Comparison of ENCODE assay signal across 8 cellular contexts in the genomic region with DNA sequence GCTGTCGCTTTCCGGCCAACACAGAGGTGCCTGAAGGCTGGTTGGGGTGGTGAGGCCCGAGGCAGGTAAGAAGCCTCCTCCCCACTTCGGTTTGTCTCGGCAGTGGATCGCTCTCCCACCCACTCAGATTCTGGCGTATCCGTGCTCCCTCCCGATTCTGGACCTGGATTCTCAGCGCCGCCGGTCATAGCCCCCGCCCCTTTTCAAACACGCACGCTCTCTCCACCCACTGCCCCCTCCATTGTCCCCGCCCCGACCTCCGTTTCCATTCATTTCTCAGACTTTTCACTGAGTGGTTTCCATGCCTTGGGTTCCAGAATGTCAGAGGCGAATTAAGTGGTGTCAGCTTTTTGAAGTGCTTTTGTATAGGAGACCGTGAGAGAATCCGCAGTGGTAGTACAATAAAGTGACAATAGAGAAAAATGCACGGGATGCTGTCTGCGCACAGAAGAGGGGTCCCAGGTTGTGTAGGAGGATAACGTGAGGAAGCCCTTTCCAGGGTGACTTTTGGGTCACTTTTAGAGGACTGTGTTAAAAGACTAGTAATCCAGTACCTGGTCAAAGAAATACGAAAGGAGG. TPM values are rescaled to one million over a fixed set of nuclear protein-coding genes. Genes with fewer than 3 reads are reported as not detected.
DNase-seq lines count a peak whose midpoint lies in the region; ATAC-seq and TF ChIP-seq lines count a peak whose summit lies in the region.

A gene (plus strand): TSS at position 4 of the 579 bp plus-strand sequence. CDS start 21,221 bp downstream, outside the sequence.

- H3K36me3 ChIP-seq in HEK293 (ENCODE audit: control insufficient read depth in 2 of 2, insufficient read depth in 1 of 2, low read length in 2 of 2) (no peaks in the 10 kb centered on the region), OCI-LY7 (ENCODE audit: insufficient read depth, low read length) (no peaks in the 10 kb centered on the region)

- H3K4me3 ChIP-seq in HEK293 (ENCODE audit: low read depth, low read length) (peak within 1 kb of the TSS; percentile 98), OCI-LY7 (ENCODE audit: low read depth, low read length, poor library complexity, severe bottlenecking) (peak within 1 kb of the TSS; percentile 79), dorsolateral prefrontal cortex (peak within 1 kb of the TSS; percentile 66 to 100 (median 94))

- peak within 1 kb of the TSS; percentile 100 for H3K27ac Mint-ChIP-seq in mesothelial cell of epicardium

- H3K27ac ChIP-seq in HEK293 (ENCODE audit: extremely low read depth, low read depth, low read length) (peak within 1 kb of the TSS; percentile 96), OCI-LY7 (ENCODE audit: low read depth, low read length, poor library complexity, severe bottlenecking) (peak within 1 kb of the TSS; percentile 71), dorsolateral prefrontal cortex (peak within 1 kb of the TSS; percentile 77 to 98 (median 94))

- H3K4me1 ChIP-seq in HEK293 (ENCODE audit: control insufficient read depth, insufficient read depth, low read length), result peaks cover 32% of the 10 kb centered on the region
- H3K4me1 ChIP-seq in OCI-LY7 (ENCODE audit: insufficient read depth, low read length, poor library complexity, severe bottlenecking), result peaks cover 20% of the 10 kb centered on the region

- peaks cover 10% of the 10 kb centered on the region; the same call in 1 of the 2 replicates for H4K20me1 ChIP-seq in OCI-LY7 (ENCODE audit: insufficient read depth, low read length)

- H2AFZ ChIP-seq in OCI-LY7 (ENCODE audit: low read length), result peak within 1 kb of the TSS; percentile 82

- H3K9me3 Mint-ChIP-seq in mesothelial cell of epicardium, result no peaks in the 10 kb centered on the region

- no peaks in the 10 kb centered on the region for H3K27me3 ChIP-seq in dorsolateral prefrontal cortex

- BruUV-seq in OCI-LY7 (replicated peaks; lab: Mats Ljungman, UMichigan), result TSS peak; percentile 86

- H3K9me3 ChIP-seq in HEK293 (ENCODE audit: control insufficient read depth, insufficient read depth, low read depth, low read length) (no peaks in the 10 kb centered on the region), OCI-LY7 (ENCODE audit: low read length) (no peaks in the 10 kb centered on the region)

- DNase-seq in NOMO-1 (lab: John Stamatoyannopoulos, UW; ENCODE audit: unreplicated experiment in 2 of 2) (peak; percentile 77 to 92), NOMO-1 treated with dmso at 0.1 percent for 144 hours (lab: John Stamatoyannopoulos, UW; ENCODE audit: unreplicated experiment) (no peak), OCI-LY7 (ENCODE audit: low spot score) (no peak), dorsolateral prefrontal cortex (peak in 2 of 10 donors; percentile 56 to 76), mesothelial cell of epicardium (ENCODE audit: low spot score in 2 of 2, unreplicated experiment in 2 of 2) (no peak)

- H3K4me2 ChIP-seq in OCI-LY7 (ENCODE audit: low read length), result peak within 1 kb of the TSS; percentile 94

- H3K79me2 ChIP-seq in OCI-LY7 (ENCODE audit: insufficient read depth, low read depth, low read length), result peaks cover 38% of the 10 kb centered on the region

- CTCF ChIA-PET in HEK293 (lab: Yijun Ruan, JAX), result interaction anchor here (0.9 kb wide), 2 partner anchors 21 to 35 kb away, joined by 3 read pairs; no protein-coding TSS in a partner anchor
- CTCF ChIA-PET in OCI-LY7 (lab: Charles Lee; ENCODE audit: unreplicated experiment), result no interaction called here

- H3K9me2 ChIP-seq in OCI-LY7 (ENCODE audit: insufficient read depth, low read length), result no peaks in the 10 kb centered on the region

- peak within 1 kb of the TSS; percentile 95 for H3K4me3 Mint-ChIP-seq in mesothelial cell of epicardium

- ATAC-seq in GM18519 (IDR thresholded peaks at IDR 0.05; ENCODE audit: low FRiP score, unreplicated experiment) (no peak), HG02798 (IDR thresholded peaks at IDR 0.05; ENCODE audit: poor library complexity, unreplicated experiment) (no peak)

- POLR2A ChIA-PET in HEK293 (lab: Yijun Ruan, JAX) (interaction anchor here (0.6 to 2.0 kb wide), 13 partner anchors 8 to 113 kb away, joined by 3 to 10 read pairs (median 4); a partner anchor contains a TSS), OCI-LY7 (lab: Charles Lee) (interaction anchor here (0.5 to 1.6 kb wide), 11 partner anchors 9 to 341 kb away, joined by 3 to 9 read pairs (median 3); no protein-coding TSS in a partner anchor)

- H3K36me3 Mint-ChIP-seq in mesothelial cell of epicardium, result no peaks in the 10 kb centered on the region

- TF ChIP-seq CTCF in HEK293 (tag by site-specific recombination; IDR thresholded peaks at IDR 0.05), result no peak
- TF ChIP-seq CTCF in OCI-LY7 (conservative IDR thresholded peaks at IDR 0.05; ENCODE audit: low read length), result no peak
- no peak for TF ChIP-seq CTCF in dorsolateral prefrontal cortex (IDR thresholded peaks at IDR 0.05 in 54 of 56, conservative IDR thresholded peaks at IDR 0.05 in 2 of 56; ENCODE audit: low read depth in 1 of 56, partially characterized antibody in 56 of 56)
- TF ChIP-seq CTCF in mesothelial cell of epicardium (IDR thresholded peaks at IDR 0.05; ENCODE audit: unreplicated experiment), result no peak

- H3K4me1 Mint-ChIP-seq in mesothelial cell of epicardium, result peaks cover 44% of the 10 kb centered on the region

- no peaks in the 10 kb centered on the region for H3K27me3 Mint-ChIP-seq in mesothelial cell of epicardium (ENCODE audit: low read depth)

- intact Hi-C loops in OCI-LY7 (cut with micrococcal nuclease; ENCODE audit: unreplicated experiment), result loop anchor here (5.0 kb wide), 2 partner anchors 109 to 154 kb away; a partner anchor contains a TSS
- intact Hi-C loops in dorsolateral prefrontal cortex (cut with DNase I), result loop anchor here in 1 of 2 donors (5.0 kb wide), 2 partner anchors 39 to 231 kb away; no protein-coding TSS in a partner anchor

TF ChIP-seq in HEK293, 187 proteins besides CTCF, POLR2A, EP300 and RAD21 (continues in another document):
- 0 out of 2 replicates have a peak, but pooled peaks have one; percentile 69 for TF ChIP-seq ZBTB21 (tag by site-specific recombination; IDR thresholded peaks at IDR 0.05)
- TF ChIP-seq ZNF10 (tag by site-specific recombination; IDR thresholded peaks at IDR 0.05), result peak; percentile 78; the same call in 1 of the 2 replicates
- peak; percentile 69; the same call in 1 of the 2 replicates for TF ChIP-seq ZNF366 (tag by site-specific recombination; conservative IDR thresholded peaks at IDR 0.05)
- no peak for TF ChIP-seq ZNF112 (tag by site-specific recombination; IDR thresholded peaks at IDR 0.05)
- TF ChIP-seq ZNF560 (tag by site-specific recombination; IDR thresholded peaks at IDR 0.05; ENCODE audit: borderline replicate concordance), result no peak
- TF ChIP-seq ZNF677 (tag by site-specific recombination; IDR thresholded peaks at IDR 0.05), result no peak
- TF ChIP-seq ZNF521 (tag by site-specific recombination; IDR thresholded peaks at IDR 0.05), result no peak
- TF ChIP-seq EGR2 (tag by site-specific recombination; IDR thresholded peaks at IDR 0.05; ENCODE audit: low read depth), result peak; percentile 87
- TF ChIP-seq, protein P1, sequence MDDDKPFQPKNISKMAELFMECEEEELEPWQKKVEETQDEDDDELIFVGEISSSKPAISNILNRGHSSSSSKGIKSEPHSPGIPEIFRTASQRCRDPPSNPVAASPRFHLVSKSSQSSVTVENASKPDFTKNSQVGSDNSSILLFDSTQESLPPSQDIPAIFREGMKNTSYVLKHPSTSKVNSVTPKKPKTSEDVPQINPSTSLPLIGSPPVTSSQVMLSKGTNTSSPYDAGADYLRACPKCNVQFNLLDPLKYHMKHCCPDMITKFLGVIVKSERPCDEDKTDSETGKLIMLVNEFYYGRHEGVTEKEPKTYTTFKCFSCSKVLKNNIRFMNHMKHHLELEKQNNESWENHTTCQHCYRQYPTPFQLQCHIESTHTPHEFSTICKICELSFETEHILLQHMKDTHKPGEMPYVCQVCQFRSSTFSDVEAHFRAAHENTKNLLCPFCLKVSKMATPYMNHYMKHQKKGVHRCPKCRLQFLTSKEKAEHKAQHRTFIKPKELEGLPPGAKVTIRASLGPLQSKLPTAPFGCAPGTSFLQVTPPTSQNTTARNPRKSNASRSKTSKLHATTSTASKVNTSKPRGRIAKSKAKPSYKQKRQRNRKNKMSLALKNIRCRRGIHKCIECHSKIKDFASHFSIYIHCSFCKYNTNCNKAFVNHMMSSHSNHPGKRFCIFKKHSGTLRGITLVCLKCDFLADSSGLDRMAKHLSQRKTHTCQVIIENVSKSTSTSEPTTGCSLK (tag by site-specific recombination; IDR thresholded peaks at IDR 0.05), result no peak
- TF ChIP-seq ZBTB8A (tag by site-specific recombination; IDR thresholded peaks at IDR 0.05), result peak; percentile 37
- peak; percentile 94 for TF ChIP-seq ZXDB (tag by site-specific recombination; IDR thresholded peaks at IDR 0.05)
- peak; percentile 93 for TF ChIP-seq ZNF335 (tag by site-specific recombination; conservative IDR thresholded peaks at IDR 0.05)
- TF ChIP-seq ZNF292 (tag by site-specific recombination; IDR thresholded peaks at IDR 0.05; ENCODE audit: borderline replicate concordance, low read depth), result no peak
- TF ChIP-seq ZNF114 (tag by site-specific recombination; IDR thresholded peaks at IDR 0.05), result no peak
- no peak for TF ChIP-seq ZSCAN30 (tag by site-specific recombination; IDR thresholded peaks at IDR 0.05)
- peak; percentile 52; the same call in 1 of the 2 replicates for TF ChIP-seq ZNF664 (tag by site-specific recombination; IDR thresholded peaks at IDR 0.05)
- TF ChIP-seq ZNF600 (tag by site-specific recombination; IDR thresholded peaks at IDR 0.05), result peak; percentile 88
- TF ChIP-seq ZEB2 (tag by site-specific recombination; IDR thresholded peaks at IDR 0.05), result peak; percentile 81
- TF ChIP-seq, protein P2, sequence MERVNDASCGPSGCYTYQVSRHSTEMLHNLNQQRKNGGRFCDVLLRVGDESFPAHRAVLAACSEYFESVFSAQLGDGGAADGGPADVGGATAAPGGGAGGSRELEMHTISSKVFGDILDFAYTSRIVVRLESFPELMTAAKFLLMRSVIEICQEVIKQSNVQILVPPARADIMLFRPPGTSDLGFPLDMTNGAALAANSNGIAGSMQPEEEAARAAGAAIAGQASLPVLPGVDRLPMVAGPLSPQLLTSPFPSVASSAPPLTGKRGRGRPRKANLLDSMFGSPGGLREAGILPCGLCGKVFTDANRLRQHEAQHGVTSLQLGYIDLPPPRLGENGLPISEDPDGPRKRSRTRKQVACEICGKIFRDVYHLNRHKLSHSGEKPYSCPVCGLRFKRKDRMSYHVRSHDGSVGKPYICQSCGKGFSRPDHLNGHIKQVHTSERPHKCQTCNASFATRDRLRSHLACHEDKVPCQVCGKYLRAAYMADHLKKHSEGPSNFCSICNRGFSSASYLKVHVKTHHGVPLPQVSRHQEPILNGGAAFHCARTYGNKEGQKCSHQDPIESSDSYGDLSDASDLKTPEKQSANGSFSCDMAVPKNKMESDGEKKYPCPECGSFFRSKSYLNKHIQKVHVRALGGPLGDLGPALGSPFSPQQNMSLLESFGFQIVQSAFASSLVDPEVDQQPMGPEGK (tag by site-specific recombination; IDR thresholded peaks at IDR 0.05), result peak; percentile 98

RNA-seq across cellular contexts. Expression of the gene that starts here (rescaled TPM):
- 0.69 and 2.8 TPM in 2 replicates for total RNA-seq in OCI-LY7 (2014; rRNA removed; shearing (Covaris generic))
- total RNA-seq in OCI-LY7 (2022) (3.9 and 4.6 TPM in 2 replicates), dorsolateral prefrontal cortex (10 to 100 TPM in 4 of 120 experiments, 1 to 10 TPM in 116; 3.3 to 11.9 (median 6.8) TPM), mesothelial cell of epicardium (3.7 to 5.3 TPM (median 4.7 TPM) in 3 replicates)

Comparison
In these comparisons a context has a peak if more than half of its experiments do, and no peak if none do; other contexts are left out.
1. DNase-seq: peak in NOMO-1 (2 of 2); none in NOMO-1 treated with dmso at 0.1 percent for 144 hours (single experiment), OCI-LY7 (single experiment) and mesothelial cell of epicardium (0 of 2).
2. Peak in every context shown above with its lines, with median percentiles within 50 percentile points of each other: H3K27ac ChIP-seq and H3K4me3 ChIP-seq.